9 cellular contexts compared by ENCODE assay signal in genomic region chr1:158180741-158181576, GRCh38. TPM values are rescaled to one million over a fixed set of nuclear protein-coding genes. Genes with fewer than 3 reads are reported as not detected.
DNase-seq lines count a peak whose midpoint lies in the region; ATAC-seq and TF ChIP-seq lines count a peak whose summit lies in the region.
"Had no signal": no experiment of that assay in that cellular context is flagged by ENCODE, and none has a peak within 500 bp of the region (broad histone marks: within the 10 kb centered on the region; RNA-seq: fewer than 3 reads in every experiment).

TSS of gene CD1D (plus strand) at chr1:158180895. CDS start at chr1:158181102, 207 bp downstream.

- WGBS in lung, 2 donors = 1% methylated on average over 54 to 63 of the region's 63 CpGs
- WGBS in thymus = under 1% methylated on average over 63 of the region's 63 CpGs

- H3K9ac ChIP-seq in ES-I3 (ENCODE audit: low read depth, low read length) = peak within 1 kb of the TSS; percentile 79

- TF ChIP-seq CTCF in coronary artery (IDR thresholded peaks at IDR 0.05) = no peak
- no peak for TF ChIP-seq CTCF in lung (IDR thresholded peaks at IDR 0.05; ENCODE audit: control extremely low read depth, extremely low read depth)

- H3K27me3 ChIP-seq in lung (ENCODE audit: control insufficient read depth, insufficient read depth) (no peaks in the 10 kb centered on the region), thymus (ENCODE audit: control insufficient read depth, insufficient read depth) (no peaks in the 10 kb centered on the region), HAP-1 (ENCODE audit: low read depth) (peaks cover 63% of the 10 kb centered on the region)

- H3K27ac ChIP-seq in coronary artery = no peak within 1 kb of the TSS
- H3K27ac ChIP-seq in lung (ENCODE audit: low read depth in 1 of 2, low read length in 1 of 2) = peak within 1 kb of the TSS in 1 of 2 donors; percentile 64
- H3K27ac ChIP-seq in thymus (ENCODE audit: low read depth) = peak within 1 kb of the TSS; percentile 64
- H3K27ac ChIP-seq: SJSA1 had no signal

- H3K4me3 ChIP-seq in coronary artery (peak within 1 kb of the TSS; percentile 70), lung (peak within 1 kb of the TSS; percentile 55), thymus (ENCODE audit: low read length) (peak within 1 kb of the TSS; percentile 88), HAP-1 (no peak within 1 kb of the TSS)
- H3K4me3 ChIP-seq: SJSA1 had no signal

- DNase-seq in NAMALWA (ENCODE audit: low spot score) = peak; percentile 53
- no peak for DNase-seq in coronary artery (ENCODE audit: low spot score)
- peak; percentile 37 for DNase-seq in lung (ENCODE audit: low spot score)
- DNase-seq in HuH-7 (ENCODE audit: low spot score) = no peak
- DNase-seq in HAP-1 (ENCODE audit: low spot score in 2 of 2) = no peak
- no peak for DNase-seq in stimulated activated CD4-positive, alpha-beta T cell treated with anti-CD3 and anti-CD28 coated beads, Interleukin-4, amount 100 ng/mL, for 24 hours

- in situ Hi-C loops in HAP-1 (cut with MboI; ENCODE audit: low sequenced_read_pairs) = no loop called here

- H3K4me1 ChIP-seq in ES-I3 (ENCODE audit: insufficient read depth, low read length) (peaks cover 5% of the 10 kb centered on the region; the same call in 1 of the 2 replicates), lung (ENCODE audit: control insufficient read depth in 2 of 2, insufficient read depth in 2 of 2, low read length in 2 of 2) (peaks cover 0 to 3% of the 10 kb centered on the region in 2 donors), thymus (ENCODE audit: control insufficient read depth, insufficient read depth, low read length) (peaks cover 39% of the 10 kb centered on the region), HAP-1 (no peaks in the 10 kb centered on the region)

- H3K36me3 ChIP-seq in ES-I3 (ENCODE audit: insufficient read depth, low read length) (no peaks in the 10 kb centered on the region), lung (ENCODE audit: control insufficient read depth in 2 of 2, insufficient read depth in 2 of 2, low read length in 2 of 2) (no peaks in the 10 kb centered on the region), thymus (ENCODE audit: control insufficient read depth, insufficient read depth) (peaks cover 12% of the 10 kb centered on the region), HAP-1 (replicated peaks) (no peaks in the 10 kb centered on the region)
- H3K36me3 ChIP-seq: SJSA1 had no signal

- H3K9me3 ChIP-seq in ES-I3 (ENCODE audit: control insufficient read depth, insufficient read depth, low read length) (no peaks in the 10 kb centered on the region), lung (ENCODE audit: control insufficient read depth in 2 of 2, insufficient read depth in 1 of 2, low read length in 1 of 2) (no peaks in the 10 kb centered on the region), thymus (ENCODE audit: control insufficient read depth) (no peaks in the 10 kb centered on the region), HAP-1 (no peaks in the 10 kb centered on the region)
- H3K9me3 ChIP-seq: SJSA1 had no signal

- ATAC-seq in lung (ENCODE audit: insufficient read depth, low FRiP score) = peak; percentile 28

RNA-seq across cellular contexts. Expression of gene CD1D, which starts in this region (rescaled TPM):
- total RNA-seq in lung = 1 to 10 TPM; 3.5 to 3.7 TPM
- polyA plus RNA-seq in lung = 1 to 10 TPM; 4.7 to 9.9 TPM
- 15.0 TPM for polyA plus RNA-seq in thymus
- total RNA-seq: SJSA1 had no signal

Comparison
In these comparisons a context has a peak if more than half of its experiments do, and no peak if none do; other contexts are left out.
1. DNase-seq: peak in NAMALWA (single experiment) and lung (single experiment); none in coronary artery (single experiment), HuH-7 (single experiment), HAP-1 (0 of 2) and stimulated activated CD4-positive, alpha-beta T cell treated with anti-CD3 and anti-CD28 coated beads, Interleukin-4, amount 100 ng/mL, for 24 hours (single experiment).